In genomic region chr3:129892486-129892856, GRCh38 we compare ENCODE assay signal across 8 cellular contexts. TPM values are rescaled to one million over a fixed set of nuclear protein-coding genes. Genes with fewer than 3 reads are reported as not detected.
A peak's percentile ranks its signal among the peaks of the same experiment; 100 is the strongest.
DNase-seq lines count a peak whose midpoint lies in the region; ATAC-seq and TF ChIP-seq lines count a peak whose summit lies in the region.

No MANE protein-coding gene starts in this region.

- peak overlapping the region; percentile 85 for H3K4me3 ChIP-seq in cardiac muscle cell

- peaks cover 35% of the 10 kb centered on the region for H3K4me1 ChIP-seq in cardiac muscle cell (ENCODE audit: low read depth)

- no peaks in the 10 kb centered on the region for H3K36me3 ChIP-seq in cardiac muscle cell

- peak in 1 of 2 donors; percentile 3 for DNase-seq in cardiac muscle cell (ENCODE audit: low read depth in 1 of 2, low spot score in 1 of 2)
- no peak for DNase-seq in left cardiac atrium
- peak; percentile 2 for DNase-seq in activated T-cell treated with anti-CD3 and anti-CD28 coated beads for 48 hours (ENCODE audit: low read depth)
- DNase-seq in head of caudate nucleus: peak in 28 of 42 donors; percentile 3 to 53 (median 23)
- peak; percentile 3 for DNase-seq in stimulated activated CD4-positive, alpha-beta T cell treated with anti-CD3 and anti-CD28 coated beads, Interleukin-12 subunit alpha, Interleukin-12 subunit beta, amount 100 ng/mL, for 4 hours
- DNase-seq in iPS-NIHi11 (ENCODE audit: low spot score): no peak
- no peak for DNase-seq in NAMALWA (ENCODE audit: low spot score)

- TF ChIP-seq CTCF in cardiac muscle cell (IDR thresholded peaks at IDR 0.05; ENCODE audit: low read depth, low read length): no peak

- intact Hi-C loops in left cardiac atrium (cut with DNase I): no loop called here
- intact Hi-C loops in head of caudate nucleus (cut with DNase I): no loop called here

- peak overlapping the region; percentile 92 for H3K27ac ChIP-seq in cardiac muscle cell

- no peak for ATAC-seq in left cardiac atrium
- no peak for ATAC-seq in HG03521 (IDR thresholded peaks at IDR 0.05; ENCODE audit: unreplicated experiment)

- no peaks in the 10 kb centered on the region for H3K27me3 ChIP-seq in cardiac muscle cell

- no peaks in the 10 kb centered on the region for H3K9me3 ChIP-seq in cardiac muscle cell (ENCODE audit: low read depth)

RNA-seq across cellular contexts. Expression of gene TMCC1, which starts 1.0 kb away (rescaled TPM):
- total RNA-seq in cardiac muscle cell: 26.9 and 29.7 TPM in 2 replicates
- 12.3 and 12.7 TPM in 2 replicates for polyA plus RNA-seq in cardiac muscle cell
- total RNA-seq in left cardiac atrium: 10 to 100 TPM; 30.0 to 34.2 TPM

Comparison
In these comparisons a context has a peak if more than half of its experiments do, and no peak if none do; other contexts are left out.
1. DNase-seq: peak in activated T-cell treated with anti-CD3 and anti-CD28 coated beads for 48 hours (single experiment), head of caudate nucleus (28 of 42) and stimulated activated CD4-positive, alpha-beta T cell treated with anti-CD3 and anti-CD28 coated beads, Interleukin-12 subunit alpha, Interleukin-12 subunit beta, amount 100 ng/mL, for 4 hours (single experiment); none in left cardiac atrium (single experiment), iPS-NIHi11 (single experiment) and NAMALWA (single experiment).